In genomic region chr9:95507456-95508241, GRCh38 we compare ENCODE assay signal across 1 cellular context.
A peak's percentile ranks its signal among the peaks of the same experiment; 100 is the strongest.
TF ChIP-seq lines count a peak whose summit lies in the region.

No MANE protein-coding gene starts in this region.

TF ChIP-seq in H1, 55 proteins besides CTCF, POLR2A, EP300 and RAD21 (continued from another document):
- no peak for TF ChIP-seq NRF1 (IDR thresholded peaks at IDR 0.05; ENCODE audit: low read depth, low read length)
- no peak for TF ChIP-seq SP1 (IDR thresholded peaks at IDR 0.05; ENCODE audit: low read depth, low read length)
- no peak for TF ChIP-seq CHD2 (IDR thresholded peaks at IDR 0.05; ENCODE audit: low read length)
- no peak for TF ChIP-seq SUZ12 (IDR thresholded peaks at IDR 0.05; ENCODE audit: low read length)
- no peak for TF ChIP-seq RNF2 (IDR thresholded peaks at IDR 0.05; ENCODE audit: borderline replicate concordance, low read depth, low read length, missing control alignments, poor library complexity, severe bottlenecking)
- no peak for TF ChIP-seq RBBP5 (IDR thresholded peaks at IDR 0.05; ENCODE audit: borderline replicate concordance, low read depth, low read length)
- no peak for TF ChIP-seq TAF7 (optimal IDR thresholded peaks at IDR 0.05; ENCODE audit: borderline replicate concordance, low read depth, low read length)
- no peak for TF ChIP-seq MAFK (IDR thresholded peaks at IDR 0.05; ENCODE audit: low read depth, low read length)
- TF ChIP-seq GABPA (IDR thresholded peaks at IDR 0.05; ENCODE audit: borderline replicate concordance, insufficient read depth, low read length): no peak
- 0 out of 2 replicates have a peak, but pooled peaks have one; percentile 10 for TF ChIP-seq PHF8 (conservative IDR thresholded peaks at IDR 0.05; ENCODE audit: low read depth, low read length)
- TF ChIP-seq ASH2L (IDR thresholded peaks at IDR 0.05; ENCODE audit: low read length): peak; percentile 70
- TF ChIP-seq FOSL1 (IDR thresholded peaks at IDR 0.05; ENCODE audit: insufficient read depth, low read depth, low read length): no peak
- no peak for TF ChIP-seq ATF3 (IDR thresholded peaks at IDR 0.05; ENCODE audit: insufficient read depth, low read depth, low read length)
- no peak for TF ChIP-seq POU5F1 (IDR thresholded peaks at IDR 0.05; ENCODE audit: low read depth, low read length)
- no peak for TF ChIP-seq CTBP2 (IDR thresholded peaks at IDR 0.05; ENCODE audit: borderline replicate concordance, insufficient read depth, insufficient read length, low read length)
- TF ChIP-seq POLR2AphosphoS5 (IDR thresholded peaks at IDR 0.05; ENCODE audit: low read depth, low read length): no peak
- no peak for TF ChIP-seq E2F6 (IDR thresholded peaks at IDR 0.05)
- no peak for TF ChIP-seq ATF2 (IDR thresholded peaks at IDR 0.05; ENCODE audit: low read length)
- TF ChIP-seq JUN (IDR thresholded peaks at IDR 0.05; ENCODE audit: low read depth, low read length): no peak
- no peak for TF ChIP-seq KDM5A (IDR thresholded peaks at IDR 0.05; ENCODE audit: low read length)
- TF ChIP-seq SP4 (IDR thresholded peaks at IDR 0.05; ENCODE audit: low read length): no peak
- TF ChIP-seq BACH1 (IDR thresholded peaks at IDR 0.05; ENCODE audit: low read length): no peak
- TF ChIP-seq SIX5 (IDR thresholded peaks at IDR 0.05; ENCODE audit: low read depth, low read length): no peak
- no peak for TF ChIP-seq SRF (IDR thresholded peaks at IDR 0.05; ENCODE audit: low read depth, low read length)
- no peak for TF ChIP-seq BCL11A (IDR thresholded peaks at IDR 0.05; ENCODE audit: low read depth in 2 of 2, low read length in 2 of 2)
- TF ChIP-seq SIRT6 (IDR thresholded peaks at IDR 0.05; ENCODE audit: low read length): no peak
- no peak for TF ChIP-seq TCF12 (IDR thresholded peaks at IDR 0.05; ENCODE audit: low read depth, low read length)
- no peak for TF ChIP-seq KDM1A (IDR thresholded peaks at IDR 0.05; ENCODE audit: borderline replicate concordance, low read length)
- TF ChIP-seq CEBPB (IDR thresholded peaks at IDR 0.05; ENCODE audit: low read depth, low read length): no peak
- TF ChIP-seq GTF2F1 (IDR thresholded peaks at IDR 0.05; ENCODE audit: borderline replicate concordance, low read depth, low read length): no peak
- TF ChIP-seq HDAC6 (IDR thresholded peaks at IDR 0.05; ENCODE audit: low read depth, low read length): no peak
- no peak for TF ChIP-seq MAX (IDR thresholded peaks at IDR 0.05)
- no peak for TF ChIP-seq CREB1 (IDR thresholded peaks at IDR 0.05)
- TF ChIP-seq RXRA (IDR thresholded peaks at IDR 0.05; ENCODE audit: insufficient read depth, low read depth, low read length): no peak
- TF ChIP-seq CBX5 (IDR thresholded peaks at IDR 0.05; ENCODE audit: low read depth, low read length): no peak
- TF ChIP-seq NANOG (IDR thresholded peaks at IDR 0.05; ENCODE audit: insufficient read depth, low read depth, low read length, poor library complexity, severe bottlenecking): no peak
- peak; percentile 74 for TF ChIP-seq KDM4A (IDR thresholded peaks at IDR 0.05; ENCODE audit: low read depth, low read length, severe bottlenecking)
- no peak for TF ChIP-seq TBP (IDR thresholded peaks at IDR 0.05; ENCODE audit: low read depth, low read length)
- TF ChIP-seq SIN3A (conservative IDR thresholded peaks at IDR 0.05 in 1 of 2, IDR thresholded peaks at IDR 0.05 in 1 of 2; ENCODE audit: low read depth in 1 of 2, low read length in 2 of 2): 0 out of 4 replicates have a peak, but pooled peaks of 1 of the 2 experiments have one; percentile 44
- TF ChIP-seq ZNF274 (IDR thresholded peaks at IDR 0.05; ENCODE audit: borderline replicate concordance, extremely low read depth, low read length): no peak
- no peak; a peak in 1 of 4 replicates for TF ChIP-seq HDAC2 (IDR thresholded peaks at IDR 0.05; ENCODE audit: borderline replicate concordance in 1 of 2, low read depth in 2 of 2, low read length in 2 of 2)
- no peak for TF ChIP-seq BRCA1 (IDR thresholded peaks at IDR 0.05; ENCODE audit: low read depth, low read length)
- 0 out of 2 replicates have a peak, but pooled peaks have one; percentile 28 for TF ChIP-seq YY1 (IDR thresholded peaks at IDR 0.05; ENCODE audit: low read depth, low read length)
- no peak for TF ChIP-seq CHD1 (IDR thresholded peaks at IDR 0.05; ENCODE audit: low read depth, low read length)
- TF ChIP-seq CBX8 (IDR thresholded peaks at IDR 0.05; ENCODE audit: borderline replicate concordance, low read depth, low read length): no peak
- TF ChIP-seq TAF1 (IDR thresholded peaks at IDR 0.05; ENCODE audit: low read depth, low read length): no peak
- TF ChIP-seq USF2 (IDR thresholded peaks at IDR 0.05; ENCODE audit: low read length): no peak
- no peak; the same call in 1 of the 2 replicates for TF ChIP-seq EGR1 (IDR thresholded peaks at IDR 0.05; ENCODE audit: borderline replicate concordance, low read depth, low read length)
- no peak for TF ChIP-seq RFX5 (IDR thresholded peaks at IDR 0.05; ENCODE audit: borderline replicate concordance, low read depth, low read length)
- TF ChIP-seq SAP30 (IDR thresholded peaks at IDR 0.05; ENCODE audit: insufficient read depth, insufficient replicate concordance, low read length): peak; percentile 81
TF ChIP-seq in H1: peak in this region for 7.
